1 cellular context compared by ENCODE assay signal in genomic region chr19:1862068-1862423, GRCh38.
TF ChIP-seq lines count a peak whose summit lies in the region.

No MANE protein-coding gene starts in this region.

TF ChIP-seq in IMR-90, 13 proteins besides CTCF, POLR2A, EP300 and RAD21 (continued from another document):
- no peak for TF ChIP-seq MAZ (IDR thresholded peaks at IDR 0.05; ENCODE audit: borderline replicate concordance, low read depth, low read length)
- TF ChIP-seq NFE2L2 (IDR thresholded peaks at IDR 0.05; ENCODE audit: low read depth, low read length), result no peak
- TF ChIP-seq, protein P1, sequence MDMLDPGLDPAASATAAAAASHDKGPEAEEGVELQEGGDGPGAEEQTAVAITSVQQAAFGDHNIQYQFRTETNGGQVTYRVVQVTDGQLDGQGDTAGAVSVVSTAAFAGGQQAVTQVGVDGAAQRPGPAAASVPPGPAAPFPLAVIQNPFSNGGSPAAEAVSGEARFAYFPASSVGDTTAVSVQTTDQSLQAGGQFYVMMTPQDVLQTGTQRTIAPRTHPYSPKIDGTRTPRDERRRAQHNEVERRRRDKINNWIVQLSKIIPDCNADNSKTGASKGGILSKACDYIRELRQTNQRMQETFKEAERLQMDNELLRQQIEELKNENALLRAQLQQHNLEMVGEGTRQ (IDR thresholded peaks at IDR 0.05; ENCODE audit: low read depth, low read length), result no peak
- no peak for TF ChIP-seq CHD1 (IDR thresholded peaks at IDR 0.05; ENCODE audit: low read depth, low read length)
- TF ChIP-seq MXI1 (IDR thresholded peaks at IDR 0.05; ENCODE audit: borderline replicate concordance, low read depth, low read length), result no peak
- no peak for TF ChIP-seq RFX5 (IDR thresholded peaks at IDR 0.05; ENCODE audit: low read depth, low read length)
- no peak for TF ChIP-seq MAFK (IDR thresholded peaks at IDR 0.05; ENCODE audit: low read depth, low read length)
